In the genomic region with DNA sequence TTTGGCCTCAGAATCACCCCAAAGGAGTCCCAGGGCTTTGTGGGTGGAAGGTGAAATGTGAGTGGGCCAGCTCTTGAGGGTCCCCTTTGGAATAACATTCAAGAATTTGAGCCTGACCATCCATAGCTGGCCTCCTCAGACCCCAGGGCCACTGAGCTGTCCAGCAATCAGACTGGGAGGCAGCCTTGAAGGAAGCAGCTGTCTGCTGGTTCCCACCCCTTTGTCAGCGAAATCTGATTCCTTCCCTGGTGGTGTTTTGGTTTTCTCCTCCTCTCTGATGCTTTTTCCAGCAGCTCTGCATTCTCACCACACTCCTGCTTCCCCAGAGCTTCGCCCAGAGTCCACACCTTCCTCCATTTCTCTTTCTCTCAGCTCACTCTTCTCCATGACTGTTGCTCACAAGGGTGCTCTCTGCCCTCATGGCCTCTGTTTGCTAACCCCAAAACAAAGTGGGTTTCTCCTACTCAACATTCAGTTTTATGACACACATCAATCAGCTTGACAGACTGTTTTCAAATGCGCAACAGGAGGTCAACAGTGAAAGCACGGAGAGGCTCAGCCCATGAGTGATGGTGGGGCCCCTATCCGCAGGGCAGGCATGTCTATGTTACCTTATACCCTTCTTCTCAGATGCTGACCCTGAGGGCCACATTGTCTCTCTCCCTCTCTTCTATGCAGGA, we compare ENCODE assay signal across 16 cellular contexts.
DNase-seq lines count a peak whose midpoint lies in the region; ATAC-seq and TF ChIP-seq lines count a peak whose summit lies in the region.
"Had no signal": no experiment of that assay in that cellular context is flagged by ENCODE, and none has a peak within 500 bp of the region (broad histone marks: within the 10 kb centered on the region; RNA-seq: fewer than 3 reads in every experiment).

No MANE protein-coding gene starts in this region.

- no peak for TF ChIP-seq CTCF in fibroblast of villous mesenchyme (IDR thresholded peaks at IDR 0.05; ENCODE audit: insufficient read depth, low read depth, low read length)

- no peak overlapping the region for H3K4me3 ChIP-seq in fibroblast of villous mesenchyme (ENCODE audit: low read depth, low read length)
- H3K4me3 ChIP-seq: left lung, PC-9 had no signal

- H3K27ac ChIP-seq in substantia nigra (ENCODE audit: low read depth, low read length, poor library complexity, severe bottlenecking) = no peak overlapping the region
- H3K27ac ChIP-seq: left lung, PC-9 had no signal

- DNase-seq in NCI-H2107 treated with DMSO at 0.1 percent for 48 hours (lab: John Stamatoyannopoulos, UW; ENCODE audit: unreplicated experiment) (peak; percentile 71), NCI-H2107 (lab: John Stamatoyannopoulos, UW) (no peak), NCI-H345 (lab: John Stamatoyannopoulos, UW) (peak; percentile 93), fibroblast of villous mesenchyme (ENCODE audit: low read depth) (peak; percentile 3), substantia nigra (lab: John Stamatoyannopoulos, UW) (no peak), COLO829 (ENCODE audit: low spot score) (no peak), putamen (ENCODE audit: low spot score) (no peak)
- DNase-seq: activated naive CD8-positive, alpha-beta T cell treated with anti-CD3 and anti-CD28 coated beads, Interleukin-2, amount 10 ng/mL, durations not matched to agents 7 days and 5 days; activated T-cell treated with anti-CD3 and anti-CD28 coated beads for 4 hours; central memory CD4-positive, alpha-beta T cell; left lung; NCI-H1436 treated with DMSO at 0.1 percent for 48 hours; PC-9; small intestine; T-helper 1 cell had no signal

- ATAC-seq in HG03139 (IDR thresholded peaks at IDR 0.05; ENCODE audit: unreplicated experiment) = no peak
- ATAC-seq: left lung had no signal

Comparison
In these comparisons a context has a peak if more than half of its experiments do, and no peak if none do; other contexts are left out.
1. DNase-seq: peak in NCI-H2107 treated with DMSO at 0.1 percent for 48 hours (single experiment), NCI-H345 (single experiment) and fibroblast of villous mesenchyme (single experiment); none in NCI-H2107 (single experiment), substantia nigra (0 of 49), COLO829 (single experiment) and putamen (single experiment).